ENCODE assay signal across 8 cellular contexts in genomic region chr11:64652586-64653387, GRCh38.
DNase-seq lines count a peak whose midpoint lies in the region; ATAC-seq, FAIRE-seq and TF ChIP-seq lines count a peak whose summit lies in the region.

No MANE protein-coding gene starts in this region.

- H3K27me3 Mint-ChIP-seq in activated naive CD4-positive, alpha-beta T cell treated with anti-CD3 and anti-CD28 coated beads for 36 hours (ENCODE audit: low read depth) = no peaks in the 10 kb centered on the region
- H3K27me3 Mint-ChIP-seq in progenitor cell of endocrine pancreas = peaks cover 42% of the 10 kb centered on the region

- no peak overlapping the region for H3K4me3 ChIP-seq in DND-41 (ENCODE audit: low read depth in 1 of 2, low read length in 2 of 2)

- H3K4me1 ChIP-seq in DND-41 (ENCODE audit: insufficient read depth, low read length) = 0 out of 2 replicates have a peak, but pooled peaks cover 3% of the 10 kb centered on the region

- H3K9ac ChIP-seq in DND-41 (ENCODE audit: low read depth, low read length) = no peak overlapping the region

- DNase-seq in DND-41 = peak; percentile 83
- DNase-seq in M059J (ENCODE audit: low read depth) = peak; percentile 55
- peak; percentile 84 for DNase-seq in SK-N-DZ (ENCODE audit: low spot score)
- DNase-seq in activated naive CD4-positive, alpha-beta T cell treated with anti-CD3 and anti-CD28 coated beads for 36 hours = peak; percentile 88
- peak; percentile 66 to 94 (median 87) for DNase-seq in head of caudate nucleus
- peak; percentile 84 for DNase-seq in progenitor cell of endocrine pancreas (ENCODE audit: low spot score, unreplicated experiment)
- DNase-seq in urothelium cell line (ENCODE audit: low spot score) = peak; percentile 87

- peaks cover 4% of the 10 kb centered on the region for H3K27me3 ChIP-seq in DND-41 (ENCODE audit: insufficient read depth, low read length, poor library complexity)

- no peak overlapping the region for H3K4me2 ChIP-seq in DND-41 (ENCODE audit: insufficient read depth, low read length)

- TF ChIP-seq CTCF in DND-41 (IDR thresholded peaks at IDR 0.05; ENCODE audit: borderline replicate concordance, extremely low read depth, low read length, poor library complexity, severe bottlenecking) (peak; percentile 96), progenitor cell of endocrine pancreas (IDR thresholded peaks at IDR 0.05; ENCODE audit: unreplicated experiment) (peak; percentile 86)

- no peaks in the 10 kb centered on the region for H3K36me3 Mint-ChIP-seq in activated naive CD4-positive, alpha-beta T cell treated with anti-CD3 and anti-CD28 coated beads for 36 hours (ENCODE audit: low read depth)
- H3K36me3 Mint-ChIP-seq in progenitor cell of endocrine pancreas (ENCODE audit: insufficient read depth) = no peaks in the 10 kb centered on the region

- H3K27ac Mint-ChIP-seq in activated naive CD4-positive, alpha-beta T cell treated with anti-CD3 and anti-CD28 coated beads for 36 hours = no peak overlapping the region
- no peak overlapping the region for H3K27ac Mint-ChIP-seq in progenitor cell of endocrine pancreas

- H3K4me1 Mint-ChIP-seq in activated naive CD4-positive, alpha-beta T cell treated with anti-CD3 and anti-CD28 coated beads for 36 hours (ENCODE audit: low read depth) = no peaks in the 10 kb centered on the region
- peaks cover 2% of the 10 kb centered on the region for H3K4me1 Mint-ChIP-seq in progenitor cell of endocrine pancreas (ENCODE audit: low read depth)

- FAIRE-seq in urothelium cell line (lab: Jason Lieb, UNC) = peak; percentile 65

- peaks cover 5% of the 10 kb centered on the region; the same call in 1 of the 2 replicates for H4K20me1 ChIP-seq in DND-41 (ENCODE audit: insufficient read depth, low read length)

- H3K36me3 ChIP-seq in DND-41 (ENCODE audit: insufficient read depth, low read length) = no peaks in the 10 kb centered on the region

- no peaks in the 10 kb centered on the region for H3K9me3 ChIP-seq in DND-41 (ENCODE audit: insufficient read depth, low read length, severe bottlenecking)

- no peaks in the 10 kb centered on the region for H3K79me2 ChIP-seq in DND-41 (ENCODE audit: insufficient read depth, low read length)

- no peak overlapping the region for H3K4me3 Mint-ChIP-seq in activated naive CD4-positive, alpha-beta T cell treated with anti-CD3 and anti-CD28 coated beads for 36 hours
- H3K4me3 Mint-ChIP-seq in progenitor cell of endocrine pancreas (ENCODE audit: low read depth) = no peak overlapping the region

- H2AFZ ChIP-seq in DND-41 (ENCODE audit: low read depth, low read length) = no peak overlapping the region

- CTCF ChIA-PET in activated naive CD4-positive, alpha-beta T cell treated with anti-CD3 and anti-CD28 coated beads for 36 hours (lab: Charles Lee) = interaction anchor here (0.6 to 1.7 kb wide), 9 partner anchors 13 to 207 kb away, joined by 3 to 7 read pairs (median 3); no protein-coding TSS in a partner anchor

- intact Hi-C loops in activated naive CD4-positive, alpha-beta T cell treated with anti-CD3 and anti-CD28 coated beads for 36 hours (cut with micrococcal nuclease) = loop anchor here (1.0 to 5.0 kb wide), 5 partner anchors 99 to 335 kb away; partner anchors contain the start of gene TRMT112
- intact Hi-C loops in head of caudate nucleus (cut with DNase I) = loop anchor here (5.0 to 10.0 kb wide), 2 partner anchors 35 to 72 kb away; partner anchors contain the start of gene NRXN2

- ATAC-seq in DND-41 (ENCODE audit: insufficient read depth, low read depth) (peak; percentile 87), HG03354 (IDR thresholded peaks at IDR 0.05; ENCODE audit: poor library complexity, severe bottlenecking, unreplicated experiment) (no peak)

- no peak overlapping the region for H3K27ac ChIP-seq in DND-41 (ENCODE audit: low read length)

- H3K9me3 Mint-ChIP-seq in activated naive CD4-positive, alpha-beta T cell treated with anti-CD3 and anti-CD28 coated beads for 36 hours = no peaks in the 10 kb centered on the region
- H3K9me3 Mint-ChIP-seq in progenitor cell of endocrine pancreas (ENCODE audit: low read depth) = no peaks in the 10 kb centered on the region
